ENCODE assay signal across 9 cellular contexts in genomic region chr10:71984798-71985388, GRCh38. TPM values are rescaled to one million over a fixed set of nuclear protein-coding genes. Genes with fewer than 3 reads are reported as not detected.
DNase-seq lines count a peak whose midpoint lies in the region; FAIRE-seq and TF ChIP-seq lines count a peak whose summit lies in the region.
"Had no signal": no experiment of that assay in that cellular context is flagged by ENCODE, and none has a peak within 500 bp of the region (broad histone marks: within the 10 kb centered on the region; RNA-seq: fewer than 3 reads in every experiment).

No MANE protein-coding gene starts in this region.

- peaks cover 8% of the 10 kb centered on the region for H3K4me1 Mint-ChIP-seq in activated CD4-positive, alpha-beta T cell treated with anti-CD3 and anti-CD28 coated beads, Interleukin-2, amount 10 ng/mL, durations not matched to agents 24 days and 14 days
- H3K4me1 Mint-ChIP-seq in astrocyte (ENCODE audit: low read depth, unreplicated experiment): peaks cover 47% of the 10 kb centered on the region

- DNase-seq in activated CD4-positive, alpha-beta T cell treated with anti-CD3 and anti-CD28 coated beads, Interleukin-2, amount 10 ng/mL, durations not matched to agents 24 days and 14 days: no peak
- no peak for DNase-seq in activated CD4-positive, alpha-beta T cell treated with anti-CD3 and anti-CD28 coated beads, Interleukin-2, amount 50 U/mL, for 4 hours
- DNase-seq in astrocyte (ENCODE audit: low read depth): no peak
- no peak for DNase-seq in tibial nerve (ENCODE audit: low spot score in 2 of 2)
- DNase-seq in activated effector memory CD4-positive, alpha-beta T cell treated with Interleukin-2 at 50 U/mL for 16 hours: no peak
- DNase-seq in A172 (ENCODE audit: low spot score): no peak
- DNase-seq in H54 (ENCODE audit: insufficient read length, low spot score): no peak

- TF ChIP-seq POLR2A in tibial nerve (IDR thresholded peaks at IDR 0.05): no peak
- TF ChIP-seq POLR2A in H54 (IDR thresholded peaks at IDR 0.05; ENCODE audit: low read depth, low read length): no peak

- H3K27ac ChIP-seq in astrocyte (ENCODE audit: low read depth, low read length) (no peak overlapping the region), muscle layer of colon (ENCODE audit: low read depth, low read length) (peak overlapping the region; percentile 75), tibial nerve (peak overlapping the region; percentile 66 to 99 (median 90))

- no peak overlapping the region for H3K4me2 ChIP-seq in astrocyte (ENCODE audit: low read length)

- H3K79me2 ChIP-seq in astrocyte (ENCODE audit: insufficient read depth, low read length): peaks cover 72% of the 10 kb centered on the region

- no peaks in the 10 kb centered on the region for H3K9me3 Mint-ChIP-seq in activated CD4-positive, alpha-beta T cell treated with anti-CD3 and anti-CD28 coated beads, Interleukin-2, amount 10 ng/mL, durations not matched to agents 24 days and 14 days
- H3K9me3 Mint-ChIP-seq in astrocyte (ENCODE audit: unreplicated experiment): peaks cover 1% of the 10 kb centered on the region

- peaks cover 45% of the 10 kb centered on the region for H3K4me1 ChIP-seq in astrocyte (ENCODE audit: insufficient read depth, low read length)
- H3K4me1 ChIP-seq in muscle layer of colon (ENCODE audit: insufficient read depth, low read length): peaks cover 81% of the 10 kb centered on the region
- H3K4me1 ChIP-seq in tibial nerve: peaks cover 11 to 98% (median 74%) of the 10 kb centered on the region in 4 donors

- no peak for TF ChIP-seq EP300 in tibial nerve (IDR thresholded peaks at IDR 0.05)

- H3K36me3 ChIP-seq in astrocyte (ENCODE audit: insufficient read depth, low read length): no peaks in the 10 kb centered on the region
- no peaks in the 10 kb centered on the region for H3K36me3 ChIP-seq in muscle layer of colon (ENCODE audit: insufficient read depth, low read length)
- H3K36me3 ChIP-seq in tibial nerve: no peaks in the 10 kb centered on the region

- no peak overlapping the region for H3K4me3 Mint-ChIP-seq in activated CD4-positive, alpha-beta T cell treated with anti-CD3 and anti-CD28 coated beads, Interleukin-2, amount 10 ng/mL, durations not matched to agents 24 days and 14 days
- no peak overlapping the region for H3K4me3 Mint-ChIP-seq in astrocyte (ENCODE audit: unreplicated experiment)

- no peak overlapping the region for H2AFZ ChIP-seq in astrocyte (ENCODE audit: low read depth, low read length)

- FAIRE-seq in astrocyte (lab: Jason Lieb, UNC): no peak
- FAIRE-seq in H54 (lab: Jason Lieb, UNC): no peak
- FAIRE-seq: colon had no signal

- H3K27me3 Mint-ChIP-seq in activated CD4-positive, alpha-beta T cell treated with anti-CD3 and anti-CD28 coated beads, Interleukin-2, amount 10 ng/mL, durations not matched to agents 24 days and 14 days: peaks cover 3% of the 10 kb centered on the region
- H3K27me3 Mint-ChIP-seq in astrocyte (ENCODE audit: low read depth, unreplicated experiment): no peaks in the 10 kb centered on the region

- TF ChIP-seq CTCF in astrocyte (IDR thresholded peaks at IDR 0.05; ENCODE audit: insufficient read depth, low read depth, low read length) (no peak), tibial nerve (IDR thresholded peaks at IDR 0.05) (no peak)

- H3K9me3 ChIP-seq in astrocyte (ENCODE audit: insufficient read depth, low read depth, low read length) (no peaks in the 10 kb centered on the region), muscle layer of colon (ENCODE audit: low read length) (no peaks in the 10 kb centered on the region), tibial nerve (no peaks in the 10 kb centered on the region)

- H4K20me1 ChIP-seq in astrocyte (ENCODE audit: insufficient read depth, low read length): peaks cover 40% of the 10 kb centered on the region

- H3K36me3 Mint-ChIP-seq in activated CD4-positive, alpha-beta T cell treated with anti-CD3 and anti-CD28 coated beads, Interleukin-2, amount 10 ng/mL, durations not matched to agents 24 days and 14 days (ENCODE audit: low read depth): no peaks in the 10 kb centered on the region
- H3K36me3 Mint-ChIP-seq in astrocyte (ENCODE audit: low read depth, unreplicated experiment): peaks cover 20% of the 10 kb centered on the region

- H3K27ac Mint-ChIP-seq in activated CD4-positive, alpha-beta T cell treated with anti-CD3 and anti-CD28 coated beads, Interleukin-2, amount 10 ng/mL, durations not matched to agents 24 days and 14 days: peak overlapping the region; percentile 12
- H3K27ac Mint-ChIP-seq in astrocyte (ENCODE audit: unreplicated experiment): peak overlapping the region; percentile 42

- H3K9ac ChIP-seq in astrocyte (ENCODE audit: low read length) (no peak overlapping the region), muscle layer of colon (ENCODE audit: low read length) (peak overlapping the region; percentile 30)

- H3K4me3 ChIP-seq in astrocyte (ENCODE audit: insufficient read depth, low read depth, low read length) (no peak overlapping the region), muscle layer of colon (ENCODE audit: low read depth in 1 of 2, low read length in 2 of 2) (no peak overlapping the region), tibial nerve (no peak overlapping the region)

- intact Hi-C loops in activated CD4-positive, alpha-beta T cell treated with anti-CD3 and anti-CD28 coated beads, Interleukin-2, amount 10 ng/mL, durations not matched to agents 24 days and 14 days (cut with micrococcal nuclease): no loop called here

- H3K27me3 ChIP-seq in astrocyte (ENCODE audit: insufficient read depth, low read length) (no peaks in the 10 kb centered on the region), muscle layer of colon (ENCODE audit: control insufficient read depth in 1 of 2, insufficient read depth in 2 of 2, low read length in 2 of 2) (no peaks in the 10 kb centered on the region), tibial nerve (no peaks in the 10 kb centered on the region)

- 30 to 52% methylated on average over 9 of the region's 9 CpGs for WGBS in tibial nerve, 2 donors

RNA-seq across cellular contexts. Expression of gene CHST3, which starts 20.7 kb away (rescaled TPM):
- total RNA-seq in activated CD4-positive, alpha-beta T cell treated with anti-CD3 and anti-CD28 coated beads, Interleukin-2, amount 10 ng/mL, durations not matched to agents 24 days and 14 days: 0.36 and 0.63 TPM in 2 replicates
- total RNA-seq in astrocyte (42.9 and 43.5 TPM in 2 replicates), tibial nerve (10 to 100 TPM; 41.2 to 56.4 (median 47.4) TPM)
- 57.0 and 59.0 TPM in 2 replicates for total RNA-seq in A172 (2014; rRNA removed; shearing (Covaris generic))

Comparison
In these comparisons a context has a peak if more than half of its experiments do, and no peak if none do; other contexts are left out.
1. RNA of gene CHST3, which starts 20.7 kb away (total RNA-seq): 57.0 to 59.0 TPM in A172, 41.2 to 56.4 TPM in tibial nerve and 42.9 to 43.5 TPM in astrocyte; 0.36 to 0.63 TPM in activated CD4-positive, alpha-beta T cell treated with anti-CD3 and anti-CD28 coated beads, Interleukin-2, amount 10 ng/mL, durations not matched to agents 24 days and 14 days; every median in the first group is over 10 times any median in the second.